ENCODE assay signal across 8 cellular contexts in the genomic region with DNA sequence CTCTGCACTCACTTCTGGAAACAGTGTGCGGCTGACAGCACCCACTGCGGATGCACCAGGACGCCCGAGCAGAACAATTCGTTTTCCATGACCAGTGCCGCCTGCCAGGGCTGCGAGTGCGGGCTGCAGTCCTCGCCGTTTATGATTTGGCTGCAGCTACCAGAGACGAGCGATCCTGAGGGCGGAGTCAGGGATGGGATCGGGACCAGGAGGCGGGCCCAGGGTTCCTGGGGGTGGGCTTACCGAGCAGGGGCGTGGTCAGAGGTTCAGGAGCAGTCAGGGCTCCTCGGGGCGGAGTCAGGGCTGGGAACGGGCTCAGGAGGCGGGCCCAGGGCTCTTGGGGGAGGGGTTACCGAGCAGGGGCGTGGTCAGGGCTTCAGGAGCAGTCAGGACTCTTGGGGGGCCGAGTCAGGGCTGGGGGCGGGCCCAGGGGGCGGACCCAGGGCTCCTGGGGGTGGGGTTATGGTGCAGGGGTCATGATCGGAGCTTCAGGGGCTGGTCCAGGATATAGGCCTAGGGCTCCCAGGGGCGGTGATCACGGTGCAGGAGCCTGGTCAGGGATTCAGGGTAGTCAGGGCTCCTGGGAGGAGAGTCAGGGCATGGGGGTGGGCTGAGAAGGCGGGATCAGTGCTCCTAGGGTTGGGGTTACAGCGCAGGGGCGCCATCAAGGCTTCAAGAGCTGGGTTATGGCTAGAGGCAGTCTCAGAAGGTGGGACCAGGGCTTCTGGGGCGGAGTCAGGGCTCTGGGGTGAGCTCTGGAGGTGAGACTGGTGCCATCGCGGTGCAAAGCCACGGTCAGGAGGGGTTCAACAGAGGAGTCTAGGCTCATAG. TPM values are rescaled to one million over a fixed set of nuclear protein-coding genes. Genes with fewer than 3 reads are reported as not detected.
DNase-seq lines count a peak whose midpoint lies in the region; ATAC-seq and TF ChIP-seq lines count a peak whose summit lies in the region.

No MANE protein-coding gene starts in this region.

- POLR2A ChIA-PET in T-cell (lab: Charles Lee): no interaction called here

- peak; percentile 70 for ATAC-seq in HG03442 (IDR thresholded peaks at IDR 0.05; ENCODE audit: unreplicated experiment)
- ATAC-seq in T-cell (replicated peaks in 1 of 4): peak in 2 of 4 experiments; percentile 20 to 53

- TF ChIP-seq CTCF in foreskin fibroblast (IDR thresholded peaks at IDR 0.05; ENCODE audit: low read depth, low read length): no peak

- H3K36me3 Mint-ChIP-seq in T-cell: no peaks in the 10 kb centered on the region

- peak; percentile 55 to 57 for DNase-seq in NCI-H2081 (lab: John Stamatoyannopoulos, UW)
- DNase-seq in NCI-H2081 treated with DMSO at 0.1 percent for 48 hours (lab: John Stamatoyannopoulos, UW): no peak
- DNase-seq in T-cell: peak in 3 of 34 experiments; percentile 2 to 11 (median 6)
- DNase-seq in foreskin fibroblast: peak; percentile 25 to 37
- peak; percentile 37 to 48 for DNase-seq in stimulated activated CD4-positive, alpha-beta T cell treated with anti-CD3 and anti-CD28 coated beads, Interleukin-2, amount 100 ng/mL, for 48 hours
- DNase-seq in NCI-H128 (lab: John Stamatoyannopoulos, UW; ENCODE audit: unreplicated experiment): no peak
- no peak for DNase-seq in activated gamma-delta T cell (lab: John Stamatoyannopoulos, UW)

- no peak overlapping the region for H3K27ac Mint-ChIP-seq in T-cell

- H3K27me3 Mint-ChIP-seq in T-cell: peaks cover 47 to 58% of the 10 kb centered on the region in 2 donors

- no peak overlapping the region for H3K4me3 ChIP-seq in foreskin fibroblast (ENCODE audit: low read depth in 1 of 2, low read length in 2 of 2)

- peaks cover 12% of the 10 kb centered on the region in 3 donors for H3K4me1 Mint-ChIP-seq in T-cell

- H3K9me3 Mint-ChIP-seq in T-cell: no peaks in the 10 kb centered on the region

- peak overlapping the region; percentile 18 to 59 (median 31) for H3K4me3 Mint-ChIP-seq in T-cell

- CTCF ChIA-PET in T-cell (lab: Charles Lee): no interaction called here

RNA-seq across cellular contexts. Expression of a gene that starts 1.7 kb away (rescaled TPM):
- total RNA-seq in T-cell: not detected

RNA-seq across cellular contexts. Expression of a gene that starts 36.2 kb away (rescaled TPM):
- total RNA-seq in T-cell: not detected

RNA-seq across cellular contexts. Expression of a gene that starts 43.4 kb away (rescaled TPM):
- not detected for total RNA-seq in T-cell

RNA-seq across cellular contexts. Expression of a gene that starts 54.7 kb away (rescaled TPM):
- not detected for total RNA-seq in T-cell

RNA-seq across cellular contexts. Expression of a gene that starts 59.9 kb away (rescaled TPM):
- total RNA-seq in T-cell: not detected

Comparison
In these comparisons a context has a peak if more than half of its experiments do, and no peak if none do; other contexts are left out.
1. DNase-seq: peak in NCI-H2081 (2 of 2), foreskin fibroblast (2 of 2) and stimulated activated CD4-positive, alpha-beta T cell treated with anti-CD3 and anti-CD28 coated beads, Interleukin-2, amount 100 ng/mL, for 48 hours (2 of 2); none in NCI-H2081 treated with DMSO at 0.1 percent for 48 hours (single experiment), NCI-H128 (single experiment) and activated gamma-delta T cell (single experiment).